In the genomic region with DNA sequence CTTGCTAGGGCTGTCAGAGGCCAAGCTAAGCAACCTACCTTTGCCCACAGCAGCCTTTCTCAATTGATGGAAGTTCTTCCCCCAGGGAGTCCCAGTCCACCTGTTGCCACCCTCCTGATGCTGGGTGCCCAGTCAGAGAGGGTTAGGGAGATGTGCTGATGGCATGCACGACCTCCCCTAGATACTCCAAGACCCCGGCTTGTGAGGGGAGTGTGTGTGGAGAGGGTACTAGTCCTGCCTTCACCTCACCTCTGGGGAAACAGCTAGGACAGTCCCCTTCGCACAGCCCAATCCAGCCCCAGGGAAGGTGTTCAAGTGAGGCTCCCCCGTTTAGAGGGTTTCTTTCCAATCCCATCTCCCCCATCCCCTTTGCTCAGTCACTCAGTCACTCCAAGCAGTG, we compare ENCODE assay signal across 20 cellular contexts. TPM values are rescaled to one million over a fixed set of nuclear protein-coding genes. Genes with fewer than 3 reads are reported as not detected.
"Had no signal": no experiment of that assay in that cellular context is flagged by ENCODE, and none has a peak within 500 bp of the region (broad histone marks: within the 10 kb centered on the region; RNA-seq: fewer than 3 reads in every experiment).

No MANE protein-coding gene starts in this region.

- H3K4me3 ChIP-seq: breast epithelium, hepatocyte, lung, psoas muscle had no signal

- H3K9me3 ChIP-seq: ascending aorta, breast epithelium, psoas muscle, testis had no signal

- H3K36me3 Mint-ChIP-seq: activated naive CD4-positive, alpha-beta T cell treated with anti-CD3 and anti-CD28 coated beads, Interleukin-2, amount 10 ng/mL, durations not matched to agents 7 days and 5 days had no signal

- H3K27me3 ChIP-seq: ascending aorta, testis had no signal

- H3K4me3 Mint-ChIP-seq: activated naive CD4-positive, alpha-beta T cell treated with anti-CD3 and anti-CD28 coated beads, Interleukin-2, amount 10 ng/mL, durations not matched to agents 7 days and 5 days had no signal

- H3K27ac ChIP-seq: ascending aorta, breast epithelium, epithelial cell of prostate, foreskin keratinocyte, hepatocyte, psoas muscle, SK-N-MC, skin epidermis, testis had no signal

- DNase-seq: activated CD4-positive, alpha-beta T cell treated with anti-CD3 and anti-CD28 coated beads, Interleukin-2, amount 50 U/mL, for 4 hours; activated naive CD4-positive, alpha-beta T cell treated with anti-CD3 and anti-CD28 coated beads, Interleukin-2, amount 10 ng/mL, durations not matched to agents 7 days and 5 days; activated T-cell treated with anti-CD3 and anti-CD28 coated beads, Interleukin-2, amount 50 U/mL, for 24 hours; dermis blood vessel endothelial cell; effector memory CD8-positive, alpha-beta T cell; foreskin keratinocyte; left colon; midbrain; psoas muscle; stimulated activated CD4-positive, alpha-beta T cell treated with anti-CD3 and anti-CD28 coated beads, Interleukin-4, amount 100 ng/mL, for 1 hour; testis had no signal

- H3K9me3 Mint-ChIP-seq: activated naive CD4-positive, alpha-beta T cell treated with anti-CD3 and anti-CD28 coated beads, Interleukin-2, amount 10 ng/mL, durations not matched to agents 7 days and 5 days; activated T-cell treated with anti-CD3 and anti-CD28 coated beads, Interleukin-2, amount 50 U/mL, for 24 hours; activated T-helper 2 cell treated with anti-CD3 and anti-CD28 coated beads, Interferon-gamma antibody, Interleukin-2, Interleukin-4, amounts not matched to agents 10 μg/mL and 5 μg/mL and 100 μg/mL, durations not matched to agents 14 hours and 24 hours and 36 hours; effector memory CD8-positive, alpha-beta T cell had no signal

- H3K27ac Mint-ChIP-seq: activated naive CD4-positive, alpha-beta T cell treated with anti-CD3 and anti-CD28 coated beads, Interleukin-2, amount 10 ng/mL, durations not matched to agents 7 days and 5 days; activated T-cell treated with anti-CD3 and anti-CD28 coated beads, Interleukin-2, amount 50 U/mL, for 24 hours; activated T-helper 2 cell treated with anti-CD3 and anti-CD28 coated beads, Interferon-gamma antibody, Interleukin-2, Interleukin-4, amounts not matched to agents 10 μg/mL and 5 μg/mL and 100 μg/mL, durations not matched to agents 14 hours and 24 hours and 36 hours; effector memory CD8-positive, alpha-beta T cell had no signal

- H3K36me3 ChIP-seq: ascending aorta, breast epithelium had no signal

- H3K4me1 ChIP-seq: breast epithelium, foreskin keratinocyte had no signal

RNA-seq across cellular contexts. Expression of gene UNC5B, which starts 1.3 kb away (rescaled TPM):
- total RNA-seq: activated T-helper 2 cell treated with anti-CD3 and anti-CD28 coated beads, Interferon-gamma antibody, Interleukin-2, Interleukin-4, amounts not matched to agents 10 μg/mL and 5 μg/mL and 100 μg/mL, durations not matched to agents 14 hours and 24 hours and 36 hours; T-helper 2 cell treated with Interferon-gamma antibody and Interleukin-4, amounts not matched to agents 100 ng/mL and 5 ng/mL, for 36 hours had no signal
